Comparison of ENCODE assay signal across 12 cellular contexts in the genomic region with DNA sequence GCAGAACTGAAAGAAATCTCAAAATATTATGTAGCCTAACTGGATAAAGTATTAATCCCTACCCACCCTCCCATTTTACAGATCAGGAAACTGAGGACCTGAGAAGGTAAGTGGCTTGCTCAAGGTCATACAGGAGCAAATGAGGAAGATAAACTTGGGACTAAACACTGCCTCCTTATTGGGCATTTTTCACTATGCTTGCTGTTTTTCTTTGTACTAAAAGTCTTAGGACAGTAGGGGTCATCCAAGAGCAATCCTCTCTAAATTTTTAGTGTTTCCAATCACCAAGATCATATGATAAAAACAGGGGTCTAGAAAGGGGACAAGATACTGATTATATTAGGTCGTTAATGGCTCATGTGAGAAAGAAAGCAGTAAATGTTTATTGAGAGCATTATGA.
A peak's percentile ranks its signal among the peaks of the same experiment; 100 is the strongest.
DNase-seq lines count a peak whose midpoint lies in the region; ATAC-seq and TF ChIP-seq lines count a peak whose summit lies in the region.
"Had no signal": no experiment of that assay in that cellular context is flagged by ENCODE, and none has a peak within 500 bp of the region (broad histone marks: within the 10 kb centered on the region; RNA-seq: fewer than 3 reads in every experiment).

No MANE protein-coding gene starts in this region.

- H3K4me1 ChIP-seq in osteoblast (ENCODE audit: insufficient read depth, low read length): peaks cover 4% of the 10 kb centered on the region

- no peaks in the 10 kb centered on the region for H3K36me3 ChIP-seq in osteoblast (ENCODE audit: insufficient read depth, low read length)

- no peak overlapping the region for H3K4me2 ChIP-seq in osteoblast (ENCODE audit: insufficient read depth, low read length)

- no peak overlapping the region for H3K4me3 ChIP-seq in cardiac fibroblast (replicated peaks in 1 of 2; ENCODE audit: low read depth in 2 of 2, low read length in 2 of 2)
- H3K4me3 ChIP-seq in osteoblast (ENCODE audit: insufficient read depth, low read length): no peak overlapping the region

- DNase-seq in DMS53 (lab: John Stamatoyannopoulos, UW) (peak; percentile 2), DMS53 treated with DMSO at 0.1 percent for 48 hours (lab: John Stamatoyannopoulos, UW; ENCODE audit: unreplicated experiment) (no peak), cardiac fibroblast (ENCODE audit: low read depth in 2 of 2) (peak; percentile 3 to 5), osteoblast (ENCODE audit: insufficient read length, low spot score, missing footprints) (no peak), NCI-H146 (lab: John Stamatoyannopoulos, UW) (no peak)
- DNase-seq: activated naive CD4-positive, alpha-beta T cell; foreskin melanocyte; NCI-H2081 treated with DMSO at 0.1 percent for 48 hours; T-helper 9 cell had no signal

- H3K27me3 ChIP-seq in osteoblast (ENCODE audit: insufficient read depth, low read length): no peaks in the 10 kb centered on the region

- H2AFZ ChIP-seq in osteoblast (ENCODE audit: low read length): no peak overlapping the region

- H3K79me2 ChIP-seq in osteoblast (ENCODE audit: insufficient read depth, low read length): no peaks in the 10 kb centered on the region

- H3K27ac ChIP-seq in osteoblast (ENCODE audit: low read depth, low read length): no peak overlapping the region

- ATAC-seq in HG03135 (IDR thresholded peaks at IDR 0.05; ENCODE audit: unreplicated experiment) (no peak), HG03175 (IDR thresholded peaks at IDR 0.05; ENCODE audit: unreplicated experiment) (no peak)

- no peaks in the 10 kb centered on the region for H4K20me1 ChIP-seq in osteoblast (ENCODE audit: insufficient read depth, low read length)

- TF ChIP-seq CTCF in LNCAP (IDR thresholded peaks at IDR 0.05): peak; percentile 60
- peak; percentile 38 for TF ChIP-seq CTCF in cardiac fibroblast (IDR thresholded peaks at IDR 0.05; ENCODE audit: low read depth, low read length)
- peak; percentile 50 for TF ChIP-seq CTCF in osteoblast (IDR thresholded peaks at IDR 0.05; ENCODE audit: extremely low read depth, low read depth, low read length)

- no peaks in the 10 kb centered on the region for H3K9me3 ChIP-seq in osteoblast (ENCODE audit: low read depth, low read length)

Comparison
In these comparisons a context has a peak if more than half of its experiments do, and no peak if none do; other contexts are left out.
1. DNase-seq: peak in DMS53 (single experiment) and cardiac fibroblast (2 of 2); none in DMS53 treated with DMSO at 0.1 percent for 48 hours (single experiment), osteoblast (single experiment) and NCI-H146 (single experiment).
2. Peak in every context shown above with its lines, with median percentiles within 50 percentile points of each other: CTCF ChIP-seq.